ENCODE assay signal across 13 cellular contexts in the genomic region with DNA sequence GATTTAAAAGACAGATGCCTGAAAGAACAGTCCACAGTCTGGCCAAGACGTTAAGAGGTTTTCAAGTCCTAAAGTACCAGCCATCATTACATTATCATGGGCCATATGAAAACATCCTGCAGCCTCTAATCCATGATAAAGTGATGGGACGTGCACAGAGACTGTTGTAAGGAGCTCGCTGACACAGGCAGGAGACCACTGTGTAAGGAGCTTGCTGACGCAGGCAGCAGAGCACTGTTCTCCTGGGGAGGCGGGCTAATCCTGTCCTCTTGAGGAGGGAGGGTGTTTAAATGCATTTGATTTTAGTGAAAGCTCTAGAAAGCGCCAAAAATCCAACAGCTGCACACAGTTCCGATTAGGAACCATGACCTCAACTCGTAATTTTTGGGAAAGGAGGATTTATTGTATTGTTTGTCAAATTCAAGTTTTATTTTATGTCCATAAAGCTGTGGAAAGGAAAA. TPM values are rescaled to one million over a fixed set of nuclear protein-coding genes. Genes with fewer than 3 reads are reported as not detected.
A peak's percentile ranks its signal among the peaks of the same experiment; 100 is the strongest.
DNase-seq lines count a peak whose midpoint lies in the region; TF ChIP-seq lines count a peak whose summit lies in the region.
"Had no signal": no experiment of that assay in that cellular context is flagged by ENCODE, and none has a peak within 500 bp of the region (broad histone marks: within the 10 kb centered on the region; RNA-seq: fewer than 3 reads in every experiment).

No MANE protein-coding gene starts in this region.

- H4K8ac ChIP-seq in neuronal stem cell (ENCODE audit: low read depth, low read length): no peak overlapping the region

- no peak overlapping the region for H2AK5ac ChIP-seq in neuronal stem cell (ENCODE audit: low read depth, low read length)

- peak; percentile 34 for DNase-seq in NCI-H2107 treated with DMSO at 0.1 percent for 48 hours (lab: John Stamatoyannopoulos, UW; ENCODE audit: unreplicated experiment)
- no peak for DNase-seq in NCI-H2107 (lab: John Stamatoyannopoulos, UW)
- DNase-seq in esophagus muscularis mucosa (ENCODE audit: extremely low spot score): no peak
- no peak for DNase-seq in mesothelial cell of epicardium (ENCODE audit: low spot score in 2 of 2, unreplicated experiment in 2 of 2)
- DNase-seq in type B pancreatic cell (ENCODE audit: extremely low spot score, unreplicated experiment): no peak
- DNase-seq in neuronal stem cell (ENCODE audit: low spot score): no peak
- no peak for DNase-seq in activated gamma-delta T cell (lab: John Stamatoyannopoulos, UW)
- no peak for DNase-seq in SIG-M5 (lab: John Stamatoyannopoulos, UW)
- DNase-seq: 8988T; DMS 273 treated with DMSO at 0.1 percent for 48 hours; stimulated activated CD4-positive, alpha-beta T cell treated with anti-CD3 and anti-CD28 coated beads, Interleukin-2, amount 100 ng/mL, for 24 hours; stimulated activated naive CD8-positive, alpha-beta T cell treated with anti-CD3 and anti-CD28 coated beads, Interleukin-15, Interleukin-2, amounts not matched to agents 100 U/mL and 50 U/mL, for 24 hours had no signal

- H3K27ac ChIP-seq in esophagus muscularis mucosa (replicated peaks in 1 of 4) (peak overlapping the region; percentile 80 to 94 (median 86)), neuronal stem cell (replicated peaks; ENCODE audit: low read length) (no peak overlapping the region)
- H3K27ac ChIP-seq: KMS-11 had no signal

- H3K4me1 Mint-ChIP-seq in mesothelial cell of epicardium (peaks cover 42% of the 10 kb centered on the region), type B pancreatic cell (ENCODE audit: unreplicated experiment) (peaks cover 46% of the 10 kb centered on the region)

- H3K36me3 ChIP-seq in esophagus muscularis mucosa (no peaks in the 10 kb centered on the region), neuronal stem cell (replicated peaks in 1 of 2; ENCODE audit: control insufficient read depth in 2 of 2, insufficient read depth in 2 of 2, low read length in 2 of 2) (no peaks in the 10 kb centered on the region)

- H3K14ac ChIP-seq in neuronal stem cell (ENCODE audit: low read length): no peak overlapping the region

- no peak overlapping the region for H2BK5ac ChIP-seq in neuronal stem cell (ENCODE audit: low read length)

- no peak for TF ChIP-seq EP300 in esophagus muscularis mucosa (IDR thresholded peaks at IDR 0.05)

- H3K9me3 ChIP-seq in esophagus muscularis mucosa: no peaks in the 10 kb centered on the region
- peaks cover 0 to 10% of the 10 kb centered on the region in 2 donors for H3K9me3 ChIP-seq in neuronal stem cell (replicated peaks in 1 of 2; ENCODE audit: control insufficient read depth in 2 of 2, insufficient read depth in 1 of 2, low read depth in 1 of 2, low read length in 2 of 2)

- H3K36me3 Mint-ChIP-seq in mesothelial cell of epicardium (peaks cover 7% of the 10 kb centered on the region), type B pancreatic cell (peaks cover 32% of the 10 kb centered on the region)

- no peak overlapping the region for H3K4me2 ChIP-seq in neuronal stem cell (ENCODE audit: insufficient read depth, low read length, poor library complexity, severe bottlenecking)
- H3K4me2 ChIP-seq: KMS-11 had no signal

- H2BK120ac ChIP-seq in neuronal stem cell (ENCODE audit: low read depth, low read length): no peak overlapping the region

- H3K27ac Mint-ChIP-seq in mesothelial cell of epicardium (peak overlapping the region; percentile 83), type B pancreatic cell (peak overlapping the region; percentile 33)

- intact Hi-C loops in esophagus muscularis mucosa (cut with DNase I): no loop called here

- 41% methylated on average over 8 of the region's 8 CpGs for WGBS in esophagus muscularis mucosa
- WGBS in neuronal stem cell (ENCODE audit: extremely low coverage in 2 of 2, insufficient read length in 2 of 2, insufficient replicate concordance in 1 of 2), 2 donors: no CpG with 5 or more reads among the region's 8 CpGs

- H3K4ac ChIP-seq in neuronal stem cell (ENCODE audit: low read length): no peak overlapping the region

- H2AFZ ChIP-seq in neuronal stem cell (ENCODE audit: low read length): no peak overlapping the region

- H2BK12ac ChIP-seq in neuronal stem cell (ENCODE audit: low read length): no peak overlapping the region

- H3K27me3 ChIP-seq in esophagus muscularis mucosa: no peaks in the 10 kb centered on the region
- no peaks in the 10 kb centered on the region for H3K27me3 ChIP-seq in neuronal stem cell (ENCODE audit: control insufficient read depth in 3 of 3, insufficient read depth in 3 of 3, low read depth in 1 of 3, low read length in 3 of 3)

- no peak overlapping the region for H4K91ac ChIP-seq in neuronal stem cell (ENCODE audit: low read depth, low read length, poor library complexity)

- no peaks in the 10 kb centered on the region for H3K79me1 ChIP-seq in neuronal stem cell (ENCODE audit: low read depth, low read length)

- no peaks in the 10 kb centered on the region for H3K27me3 Mint-ChIP-seq in mesothelial cell of epicardium (ENCODE audit: low read depth)
- no peaks in the 10 kb centered on the region for H3K27me3 Mint-ChIP-seq in type B pancreatic cell

- no peak overlapping the region for H2BK15ac ChIP-seq in neuronal stem cell (ENCODE audit: low read length)

- H3K4me3 ChIP-seq in esophagus muscularis mucosa: no peak overlapping the region
- no peak overlapping the region for H3K4me3 ChIP-seq in neuronal stem cell (ENCODE audit: low read length in 2 of 2)

- H3K9me3 Mint-ChIP-seq in mesothelial cell of epicardium (no peaks in the 10 kb centered on the region), type B pancreatic cell (no peaks in the 10 kb centered on the region)

- no peak overlapping the region for H3K18ac ChIP-seq in neuronal stem cell (ENCODE audit: low read length)

- H3K9ac ChIP-seq in neuronal stem cell (ENCODE audit: low read depth, low read length, poor library complexity): no peak overlapping the region
- H3K9ac ChIP-seq: KMS-11 had no signal

- no peak for TF ChIP-seq POLR2A in esophagus muscularis mucosa (IDR thresholded peaks at IDR 0.05; ENCODE audit: low read depth)

- H3K4me1 ChIP-seq in esophagus muscularis mucosa: peaks cover 34 to 89% (median 79%) of the 10 kb centered on the region in 4 donors
- H3K4me1 ChIP-seq in neuronal stem cell (ENCODE audit: control insufficient read depth in 2 of 2, insufficient read depth in 1 of 2, low read depth in 1 of 2, low read length in 2 of 2): peaks cover 11 to 17% of the 10 kb centered on the region in 2 donors

- TF ChIP-seq CTCF in esophagus muscularis mucosa (IDR thresholded peaks at IDR 0.05) (no peak), mesothelial cell of epicardium (IDR thresholded peaks at IDR 0.05; ENCODE audit: unreplicated experiment) (no peak), type B pancreatic cell (conservative IDR thresholded peaks at IDR 0.05) (no peak)

- H3K23ac ChIP-seq in neuronal stem cell (ENCODE audit: low read depth, low read length, poor library complexity): no peak overlapping the region

- no peak overlapping the region for H3K4me3 Mint-ChIP-seq in mesothelial cell of epicardium
- peak overlapping the region; percentile 34 for H3K4me3 Mint-ChIP-seq in type B pancreatic cell

RNA-seq across cellular contexts. Expression of a gene that starts 16.9 kb away (rescaled TPM):
- total RNA-seq in esophagus muscularis mucosa: 1,000 to 10,000 TPM in 1 of 4 donors, 100 to 1,000 TPM in 3; 785 to 1,099 (median 921) TPM
- 281 to 302 TPM (median 293 TPM) in 3 replicates for total RNA-seq in mesothelial cell of epicardium
- total RNA-seq in type B pancreatic cell (ENCODE audit: low replicate concordance): 171 and 195 TPM in 2 replicates
- 26.6 TPM for polyA plus RNA-seq in neuronal stem cell (2013, experiment 1 of 2)
- 28.1 TPM for polyA plus RNA-seq in neuronal stem cell (2013, experiment 2 of 2)
